Comparison of ENCODE assay signal across 9 cellular contexts in genomic region chr10:97553575-97554100, GRCh38. TPM values are rescaled to one million over a fixed set of nuclear protein-coding genes. Genes with fewer than 3 reads are reported as not detected.
DNase-seq lines count a peak whose midpoint lies in the region; ATAC-seq, FAIRE-seq and TF ChIP-seq lines count a peak whose summit lies in the region.
"Had no signal": no experiment of that assay in that cellular context is flagged by ENCODE, and none has a peak within 500 bp of the region (broad histone marks: within the 10 kb centered on the region; RNA-seq: fewer than 3 reads in every experiment).

No MANE protein-coding gene starts in this region.

- TF ChIP-seq CTCF in 22Rv1 (IDR thresholded peaks at IDR 0.05) (peak; percentile 96), retinal pigment epithelial cell (conservative IDR thresholded peaks at IDR 0.05; ENCODE audit: low read depth, low read length) (peak; percentile 95)

- no peaks in the 10 kb centered on the region for H3K27me3 ChIP-seq in adipocyte (replicated peaks; ENCODE audit: control insufficient read depth, insufficient read depth, low read length)

- no peak overlapping the region for H3K27ac ChIP-seq in 22Rv1

- DNase-seq in GM12892 (ENCODE audit: insufficient read length) (no peak), KBM-7 (peak; percentile 77), SW480 (ENCODE audit: low spot score) (peak; percentile 57), adipocyte (ENCODE audit: low read depth) (peak; percentile 90), left ventricle myocardium superior (peak; percentile 88), retinal pigment epithelial cell (ENCODE audit: low read depth) (no peak)

- no peaks in the 10 kb centered on the region for H3K9me3 ChIP-seq in adipocyte (ENCODE audit: control insufficient read depth, low read length)

- H3K4me3 ChIP-seq in adipocyte (ENCODE audit: low read length) (no peak overlapping the region), retinal pigment epithelial cell (ENCODE audit: low read length) (no peak overlapping the region)

- ATAC-seq in left ventricle myocardium superior (peak; percentile 92), HG02981 (IDR thresholded peaks at IDR 0.05; ENCODE audit: unreplicated experiment) (no peak)

- H3K9ac ChIP-seq in adipocyte (ENCODE audit: low read length): peak overlapping the region; percentile 3

- no peak for TF ChIP-seq POLR2A in GM12892 (IDR thresholded peaks at IDR 0.05; ENCODE audit: low read depth, low read length)

- no peaks in the 10 kb centered on the region for H3K36me3 ChIP-seq in adipocyte (ENCODE audit: control insufficient read depth, insufficient read depth, low read length, severe bottlenecking)

- peak; percentile 89 for FAIRE-seq in GM12892 (lab: Jason Lieb, UNC)

- peaks cover 35% of the 10 kb centered on the region for H3K4me1 ChIP-seq in adipocyte (ENCODE audit: control insufficient read depth, insufficient read depth, low read length)

- intact Hi-C loops in left ventricle myocardium superior (cut with micrococcal nuclease): loop anchor here (5.0 kb wide), 1 partner anchor 91 kb away; no protein-coding TSS in a partner anchor

- in situ Hi-C loops in KBM-7 (cut with MboI; ENCODE audit: low pct_unique_long_range_greater_than_20kb, low sequenced_read_pairs): no loop called here

RNA-seq across cellular contexts. Expression of gene ANKRD2, which starts 18.9 kb away (rescaled TPM):
- not detected for polyA plus RNA-seq in GM12892 (2012; ENCODE audit: missing spikeins)
- 318 TPM for total RNA-seq in left ventricle myocardium superior

RNA-seq across cellular contexts. Expression of gene HOGA1, which starts 30.6 kb away (rescaled TPM):
- polyA plus RNA-seq in GM12892 (2012; ENCODE audit: missing spikeins): not detected
- total RNA-seq in left ventricle myocardium superior: 11.9 TPM

RNA-seq across cellular contexts. Expression of gene C10orf62, which starts 35.9 kb away (rescaled TPM):
- polyA plus RNA-seq in GM12892 (2012; ENCODE audit: missing spikeins): not detected
- 0.35 TPM for total RNA-seq in left ventricle myocardium superior
- total RNA-seq: pulmonary artery endothelial cell had no signal

RNA-seq across cellular contexts. Expression of gene UBTD1, which starts 54.9 kb away (rescaled TPM):
- polyA plus RNA-seq in GM12892 (2012; ENCODE audit: missing spikeins): 0.55 TPM
- 28.1 TPM for total RNA-seq in left ventricle myocardium superior

RNA-seq across cellular contexts. Expression of gene MMS19, which starts 55.4 kb away (rescaled TPM):
- polyA plus RNA-seq in GM12892 (2012; ENCODE audit: missing spikeins): 53.0 TPM
- 38.4 TPM for total RNA-seq in left ventricle myocardium superior

Comparison
In these comparisons a context has a peak if more than half of its experiments do, and no peak if none do; other contexts are left out.
1. DNase-seq: peak in KBM-7 (single experiment), SW480 (single experiment), adipocyte (single experiment) and left ventricle myocardium superior (single experiment); none in GM12892 (single experiment) and retinal pigment epithelial cell (single experiment).